In genomic region chr7:3597243-3597642, GRCh38 we compare ENCODE assay signal across 14 cellular contexts.
DNase-seq lines count a peak whose midpoint lies in the region; ATAC-seq and TF ChIP-seq lines count a peak whose summit lies in the region.
"Had no signal": no experiment of that assay in that cellular context is flagged by ENCODE, and none has a peak within 500 bp of the region (broad histone marks: within the 10 kb centered on the region; RNA-seq: fewer than 3 reads in every experiment).

No MANE protein-coding gene starts in this region.

- H3K9me3 Mint-ChIP-seq in stimulated activated memory B cell treated with anti-CD40 and anti-IgM and Interleukin-4, amounts not matched to agents 10 μg/mL and 1 μg/mL and 100 μg/mL, for 72 hours, result peaks cover 12% of the 10 kb centered on the region
- H3K9me3 Mint-ChIP-seq in Calu3 (ENCODE audit: low read depth, unreplicated experiment), result no peaks in the 10 kb centered on the region
- H3K9me3 Mint-ChIP-seq: activated T-cell treated with anti-CD3 and anti-CD28 coated beads, Interleukin-2, amount 50 U/mL, for 24 hours; T-cell had no signal

- BruUV-seq in Calu3 (replicated peaks; lab: Mats Ljungman, UMichigan), result no TSS peak

- H3K36me3 Mint-ChIP-seq in stimulated activated memory B cell treated with anti-CD40 and anti-IgM and Interleukin-4, amounts not matched to agents 10 μg/mL and 1 μg/mL and 100 μg/mL, for 72 hours, result no peaks in the 10 kb centered on the region
- H3K36me3 Mint-ChIP-seq in Calu3 (ENCODE audit: insufficient read depth, unreplicated experiment), result no peaks in the 10 kb centered on the region
- H3K36me3 Mint-ChIP-seq: T-cell had no signal

- DNase-seq in Peyer's patch (peak in 2 of 3 donors; percentile 82 to 85), NCI-H187 treated with DMSO at 0.1 percent for 48 hours (lab: John Stamatoyannopoulos, UW) (no peak), Calu3 (no peak)
- no peak for DNase-seq in activated CD4-positive, CD25-positive, alpha-beta regulatory T cell treated with anti-CD3 and anti-CD28 coated beads, Interleukin-2, amount 50 U/mL, for 72 hours
- DNase-seq: activated CD4-positive, alpha-beta T cell treated with anti-CD3 and anti-CD28 coated beads for 36 hours; activated T-cell treated with anti-CD3 and anti-CD28 coated beads, Interleukin-2, amount 50 U/mL, for 24 hours; colonic mucosa; IMR-90; NCI-H2029 had no signal

- no peaks in the 10 kb centered on the region for H3K4me1 ChIP-seq in Peyer's patch
- H3K4me1 ChIP-seq: colonic mucosa had no signal

- H3K27ac Mint-ChIP-seq in stimulated activated memory B cell treated with anti-CD40 and anti-IgM and Interleukin-4, amounts not matched to agents 10 μg/mL and 1 μg/mL and 100 μg/mL, for 72 hours, result peak overlapping the region; percentile 89
- H3K27ac Mint-ChIP-seq in Calu3 (ENCODE audit: unreplicated experiment), result no peak overlapping the region
- H3K27ac Mint-ChIP-seq: activated CD4-positive, alpha-beta T cell treated with anti-CD3 and anti-CD28 coated beads for 36 hours; activated T-cell treated with anti-CD3 and anti-CD28 coated beads, Interleukin-2, amount 50 U/mL, for 24 hours; T-cell had no signal

- TF ChIP-seq CTCF in Peyer's patch (IDR thresholded peaks at IDR 0.05) (peak in 1 of 6 experiments; percentile 10), Calu3 (IDR thresholded peaks at IDR 0.05; ENCODE audit: unreplicated experiment) (no peak)

- CTCF ChIA-PET in Calu3 (lab: Charles Lee), result interaction anchor here (0.6 kb wide), 1 partner anchor 19 kb away, joined by 3 read pairs; no protein-coding TSS in a partner anchor

- peaks cover 52% of the 10 kb centered on the region for H3K4me1 Mint-ChIP-seq in stimulated activated memory B cell treated with anti-CD40 and anti-IgM and Interleukin-4, amounts not matched to agents 10 μg/mL and 1 μg/mL and 100 μg/mL, for 72 hours
- peaks cover 9% of the 10 kb centered on the region for H3K4me1 Mint-ChIP-seq in Calu3 (ENCODE audit: low read depth, unreplicated experiment)
- H3K4me1 Mint-ChIP-seq: activated CD4-positive, alpha-beta T cell treated with anti-CD3 and anti-CD28 coated beads for 36 hours had no signal

- H3K27ac ChIP-seq in Peyer's patch, result peak overlapping the region in 2 of 4 donors; percentile 47 to 69
- H3K27ac ChIP-seq: colonic mucosa had no signal

- no peaks in the 10 kb centered on the region for H3K9me3 ChIP-seq in Peyer's patch
- H3K9me3 ChIP-seq: colonic mucosa had no signal

- peak overlapping the region; percentile 65 for H3K4me3 Mint-ChIP-seq in stimulated activated memory B cell treated with anti-CD40 and anti-IgM and Interleukin-4, amounts not matched to agents 10 μg/mL and 1 μg/mL and 100 μg/mL, for 72 hours
- no peak overlapping the region for H3K4me3 Mint-ChIP-seq in Calu3 (ENCODE audit: low read depth, unreplicated experiment)
- H3K4me3 Mint-ChIP-seq: activated CD4-positive, alpha-beta T cell treated with anti-CD3 and anti-CD28 coated beads for 36 hours; activated T-cell treated with anti-CD3 and anti-CD28 coated beads, Interleukin-2, amount 50 U/mL, for 24 hours; T-cell had no signal

- intact Hi-C loops in Calu3 (cut with micrococcal nuclease; ENCODE audit: unreplicated experiment), result no loop called here

- ATAC-seq in GM21515 (IDR thresholded peaks at IDR 0.05; ENCODE audit: unreplicated experiment), result peak; percentile 80
- peak; percentile 50 for ATAC-seq in HG03432 (IDR thresholded peaks at IDR 0.05; ENCODE audit: unreplicated experiment)
- peak; percentile 98 for ATAC-seq in stimulated activated memory B cell treated with anti-CD40 and anti-IgM and Interleukin-4, amounts not matched to agents 10 μg/mL and 1 μg/mL and 100 μg/mL, for 72 hours
- ATAC-seq: activated CD4-positive, alpha-beta T cell treated with anti-CD3 and anti-CD28 coated beads for 36 hours; T-cell had no signal

- TF ChIP-seq POLR2A in Peyer's patch (IDR thresholded peaks at IDR 0.05), result no peak

- no peaks in the 10 kb centered on the region for H3K27me3 ChIP-seq in Peyer's patch
- H3K27me3 ChIP-seq: colonic mucosa had no signal

- no peaks in the 10 kb centered on the region for H3K36me3 ChIP-seq in Peyer's patch
- H3K36me3 ChIP-seq: colonic mucosa had no signal

- no peak overlapping the region for H3K4me3 ChIP-seq in Peyer's patch
- H3K4me3 ChIP-seq: colonic mucosa, lung had no signal

- no peaks in the 10 kb centered on the region for H3K27me3 Mint-ChIP-seq in stimulated activated memory B cell treated with anti-CD40 and anti-IgM and Interleukin-4, amounts not matched to agents 10 μg/mL and 1 μg/mL and 100 μg/mL, for 72 hours
- H3K27me3 Mint-ChIP-seq in Calu3 (ENCODE audit: unreplicated experiment), result no peaks in the 10 kb centered on the region
- H3K27me3 Mint-ChIP-seq: activated CD4-positive, alpha-beta T cell treated with anti-CD3 and anti-CD28 coated beads for 36 hours; activated T-cell treated with anti-CD3 and anti-CD28 coated beads, Interleukin-2, amount 50 U/mL, for 24 hours had no signal

Comparison
In these comparisons a context has a peak if more than half of its experiments do, and no peak if none do; other contexts are left out.
1. DNase-seq: peak in Peyer's patch (2 of 3); none in activated CD4-positive, CD25-positive, alpha-beta regulatory T cell treated with anti-CD3 and anti-CD28 coated beads, Interleukin-2, amount 50 U/mL, for 72 hours (single experiment), NCI-H187 treated with DMSO at 0.1 percent for 48 hours (single experiment) and Calu3 (single experiment).
2. Peak in every context shown above with its lines, with median percentiles within 50 percentile points of each other: ATAC-seq.